Comparison of ENCODE assay signal across 35 cellular contexts in genomic region chr4:168415911-168416310, GRCh38.
DNase-seq lines count a peak whose midpoint lies in the region; ATAC-seq, FAIRE-seq and TF ChIP-seq lines count a peak whose summit lies in the region.
"Had no signal": no experiment of that assay in that cellular context is flagged by ENCODE, and none has a peak within 500 bp of the region (broad histone marks: within the 10 kb centered on the region; RNA-seq: fewer than 3 reads in every experiment).

No MANE protein-coding gene starts in this region.

- dilution Hi-C loops in endothelial cell of umbilical vein (cut with MboI; ENCODE audit: extremely low pct_ligation_motif_present, low sequenced_read_pairs): no loop called here

- no peak for ATAC-seq in GM19328 (IDR thresholded peaks at IDR 0.05; ENCODE audit: unreplicated experiment)
- ATAC-seq: A549; CD8-positive, alpha-beta T cell had no signal

- no peak overlapping the region for H2AK5ac ChIP-seq in mesenchymal stem cell (ENCODE audit: low read length, severe bottlenecking)

- no peak overlapping the region for H2BK12ac ChIP-seq in mesenchymal stem cell (ENCODE audit: low read length in 2 of 2)

- H4K8ac ChIP-seq in mesenchymal stem cell (ENCODE audit: low read length): peak overlapping the region; percentile 49

- peak overlapping the region; percentile 59 for H3K9ac ChIP-seq in endothelial cell of umbilical vein (replicated peaks; ENCODE audit: extremely low read depth, insufficient read depth, low read length)
- H3K9ac ChIP-seq in mesenchymal stem cell (ENCODE audit: low read length): no peak overlapping the region
- H3K9ac ChIP-seq: BLaER1; BLaER1 treated with 17β-estradiol and CSF1 and Interleukin-3, amounts not matched to agents 10 nM and 100 nM had no signal

- H2BK5ac ChIP-seq in mesenchymal stem cell (ENCODE audit: low read depth, low read length, poor library complexity, severe bottlenecking): no peak overlapping the region

- peak overlapping the region; percentile 4 for H2AFZ ChIP-seq in endothelial cell of umbilical vein (ENCODE audit: low read depth, low read length)
- H2AFZ ChIP-seq in mesenchymal stem cell (ENCODE audit: low read depth, low read length): no peak overlapping the region

- intact Hi-C loops in endothelial cell of umbilical vein (cut with micrococcal nuclease): no loop called here

- H4K20me1 ChIP-seq in endothelial cell of umbilical vein (replicated peaks; ENCODE audit: control insufficient read depth, extremely low read depth, insufficient read depth, low read length): no peaks in the 10 kb centered on the region
- H4K20me1 ChIP-seq: BLaER1; BLaER1 treated with 17β-estradiol and CSF1 and Interleukin-3, amounts not matched to agents 10 nM and 100 nM had no signal

- peak overlapping the region; percentile 78 for H3K4me2 ChIP-seq in endothelial cell of umbilical vein (ENCODE audit: insufficient read depth, low read length)
- H3K4me2 ChIP-seq in mesenchymal stem cell (ENCODE audit: low read length, poor library complexity, severe bottlenecking): no peak overlapping the region
- H3K4me2 ChIP-seq: A549; BLaER1; BLaER1 treated with 17β-estradiol and CSF1 and Interleukin-3, amounts not matched to agents 10 nM and 100 nM had no signal

- CTCF ChIA-PET in endothelial cell of umbilical vein (lab: Charles Lee): no interaction called here

- H3K4me1 ChIP-seq in endothelial cell of umbilical vein (ENCODE audit: control insufficient read depth, extremely low read depth, insufficient read depth, low read length) (peaks cover 14% of the 10 kb centered on the region), mesenchymal stem cell (ENCODE audit: control insufficient read depth, insufficient read depth, low read depth, low read length) (no peaks in the 10 kb centered on the region)
- H3K4me1 ChIP-seq: A549; BLaER1; BLaER1 treated with 17β-estradiol and CSF1 and Interleukin-3, amounts not matched to agents 10 nM and 100 nM; Caco-2 had no signal

- H3K36me3 ChIP-seq in endothelial cell of umbilical vein (ENCODE audit: control insufficient read depth in 2 of 2, extremely low read depth in 1 of 2, insufficient read depth in 2 of 2, low read length in 2 of 2) (peaks cover 9 to 20% of the 10 kb centered on the region in 2 experiments), mesenchymal stem cell (ENCODE audit: control insufficient read depth in 1 of 2, insufficient read depth in 2 of 2, low read depth in 1 of 2, low read length in 2 of 2) (peaks cover 14 to 99% of the 10 kb centered on the region in 2 experiments), H7 (replicated peaks; ENCODE audit: control insufficient read depth, insufficient read depth, low read length) (no peaks in the 10 kb centered on the region)
- H3K36me3 ChIP-seq: BE2C had no signal

- H3K9me3 ChIP-seq in endothelial cell of umbilical vein (replicated peaks; ENCODE audit: control insufficient read depth, insufficient read depth, low read length) (no peaks in the 10 kb centered on the region), mesenchymal stem cell (ENCODE audit: control insufficient read depth, low read length) (peaks cover 5% of the 10 kb centered on the region)
- H3K9me3 ChIP-seq: A549, BE2C, BLaER1, Caco-2 had no signal

- H3K27me3 ChIP-seq in endothelial cell of umbilical vein (ENCODE audit: control insufficient read depth in 2 of 2, insufficient read depth in 2 of 2, low read length in 2 of 2) (no peaks in the 10 kb centered on the region), mesenchymal stem cell (ENCODE audit: control insufficient read depth in 1 of 2, insufficient read depth in 1 of 2, low read length in 2 of 2) (no peaks in the 10 kb centered on the region), H7 (ENCODE audit: control insufficient read depth, insufficient read depth, low read length) (no peaks in the 10 kb centered on the region)
- H3K27me3 ChIP-seq: BE2C; BLaER1; BLaER1 treated with 17β-estradiol and CSF1 and Interleukin-3, amounts not matched to agents 10 nM and 100 nM had no signal

- no peak for TF ChIP-seq POLR2A in endothelial cell of umbilical vein (IDR thresholded peaks at IDR 0.05; ENCODE audit: low read depth, low read length)

- H3K27ac ChIP-seq in endothelial cell of umbilical vein (ENCODE audit: insufficient read depth, low read depth, low read length) (peak overlapping the region; percentile 67), mesenchymal stem cell (ENCODE audit: low read length, poor library complexity, severe bottlenecking) (no peak overlapping the region)
- H3K27ac ChIP-seq: 22Rv1; A549; BLaER1; BLaER1 treated with 17β-estradiol and CSF1 and Interleukin-3, amounts not matched to agents 10 nM and 100 nM; C4-2B had no signal

- H2BK120ac ChIP-seq in mesenchymal stem cell (ENCODE audit: low read depth, low read length): no peak overlapping the region

- no TSS peak for BruUV-seq in endothelial cell of umbilical vein (replicated peaks; lab: Mats Ljungman, UMichigan)

- H2BK15ac ChIP-seq in mesenchymal stem cell (ENCODE audit: low read depth, poor library complexity, severe bottlenecking): no peak overlapping the region

- DNase-seq in dermis blood vessel endothelial cell (peak; percentile 79), dermis microvascular lymphatic vessel endothelial cell (ENCODE audit: low read depth in 2 of 2) (peak; percentile 52 to 57), endothelial cell of umbilical vein (ENCODE audit: low read depth, low spot score) (peak; percentile 79), mesenchymal stem cell (no peak), H7 (no peak), T-helper 2 cell (no peak)
- no peak for DNase-seq in stimulated activated CD4-positive, alpha-beta T cell treated with anti-CD3 and anti-CD28 coated beads, Interleukin-4, amount 100 ng/mL, for 1 hour
- DNase-seq: 8988T; ACHN; AML-193; BE2C; C1 segment of cervical spinal cord; Caco-2; Calu3; CD4-positive, alpha-beta memory T cell; CD4-positive, alpha-beta T cell; CD4-positive, CD25-positive, alpha-beta regulatory T cell; CD8-positive, alpha-beta memory T cell; CD8-positive, alpha-beta T cell; COR-L47; DMS 273 treated with DMSO at 0.1 percent for 48 hours; DMS153; DMS53; DMS79; DMS79 treated with DMSO at 0.1 percent for 48 hours; DND-41; EL had no signal

- no peak overlapping the region for H3K4ac ChIP-seq in mesenchymal stem cell (ENCODE audit: low read depth in 1 of 2, low read length in 2 of 2)

- peak overlapping the region in 1 of 3 experiments; percentile 26 for H3K4me3 ChIP-seq in endothelial cell of umbilical vein (replicated peaks in 1 of 3; ENCODE audit: insufficient read depth in 1 of 3, low read depth in 1 of 3, low read length in 3 of 3)
- H3K4me3 ChIP-seq in mesenchymal stem cell (ENCODE audit: insufficient read depth in 1 of 2, low read depth in 1 of 2, low read length in 2 of 2): no peak overlapping the region
- H3K4me3 ChIP-seq in H7 (ENCODE audit: insufficient read depth, low read depth, low read length): no peak overlapping the region
- H3K4me3 ChIP-seq: A549; BLaER1; BLaER1 treated with 17β-estradiol and CSF1 and Interleukin-3, amounts not matched to agents 10 nM and 100 nM had no signal

- TF ChIP-seq CTCF in endothelial cell of umbilical vein (IDR thresholded peaks at IDR 0.05; ENCODE audit: extremely low read depth in 1 of 2, insufficient read depth in 1 of 2, low read depth in 1 of 2, low read length in 2 of 2): no peak

- POLR2A ChIA-PET in endothelial cell of umbilical vein (lab: Charles Lee): no interaction called here

- H3K18ac ChIP-seq in mesenchymal stem cell (ENCODE audit: low read depth in 1 of 2, low read length in 2 of 2): no peak overlapping the region

- no peaks in the 10 kb centered on the region for H3K79me1 ChIP-seq in mesenchymal stem cell (replicated peaks; ENCODE audit: low read length, poor library complexity, severe bottlenecking)

- H3K79me2 ChIP-seq in endothelial cell of umbilical vein (ENCODE audit: control insufficient read depth, insufficient read depth, low read length): no peaks in the 10 kb centered on the region

- no peak overlapping the region for H3K14ac ChIP-seq in mesenchymal stem cell (ENCODE audit: low read length in 2 of 2)

- 92% methylated on average over 5 of the region's 6 CpGs for WGBS in mesenchymal stem cell

- no peak overlapping the region for H3K23ac ChIP-seq in mesenchymal stem cell (ENCODE audit: low read length in 2 of 2)

- FAIRE-seq in endothelial cell of umbilical vein (lab: Jason Lieb, UNC): peak; percentile 48
- FAIRE-seq: A204.1, A549, D721Med had no signal

- no peaks in the 10 kb centered on the region for H3K9me1 ChIP-seq in endothelial cell of umbilical vein (replicated peaks; ENCODE audit: control insufficient read depth, extremely low read depth, insufficient read depth, low read length)

- H4K91ac ChIP-seq in mesenchymal stem cell (ENCODE audit: low read length): no peak overlapping the region

TF ChIP-seq in endothelial cell of umbilical vein, 7 proteins besides CTCF, POLR2A, EP300 and RAD21:
- TF ChIP-seq EZH2 (IDR thresholded peaks at IDR 0.05; ENCODE audit: borderline replicate concordance, low read depth, low read length, severe bottlenecking): no peak
- TF ChIP-seq MYC (IDR thresholded peaks at IDR 0.05; ENCODE audit: low read depth, low read length): no peak
- TF ChIP-seq GATA2 (IDR thresholded peaks at IDR 0.05; ENCODE audit: insufficient read depth, insufficient read length, low read depth, low read length): no peak
- no peak for TF ChIP-seq MAX (IDR thresholded peaks at IDR 0.05; ENCODE audit: insufficient read depth, insufficient read length)
- TF ChIP-seq POLR2AphosphoS5 (IDR thresholded peaks at IDR 0.05; ENCODE audit: insufficient read depth, low read depth, low read length): no peak
- TF ChIP-seq FOS (IDR thresholded peaks at IDR 0.05; ENCODE audit: borderline replicate concordance, insufficient read depth, low read length): no peak
- no peak for TF ChIP-seq JUN (IDR thresholded peaks at IDR 0.05; ENCODE audit: borderline replicate concordance, insufficient read depth, insufficient read length, low read depth)

Comparison
In these comparisons a context has a peak if more than half of its experiments do, and no peak if none do; other contexts are left out.
1. DNase-seq: peak in dermis blood vessel endothelial cell (single experiment), dermis microvascular lymphatic vessel endothelial cell (2 of 2) and endothelial cell of umbilical vein (single experiment); none in mesenchymal stem cell (single experiment), stimulated activated CD4-positive, alpha-beta T cell treated with anti-CD3 and anti-CD28 coated beads, Interleukin-4, amount 100 ng/mL, for 1 hour (single experiment), H7 (single experiment) and T-helper 2 cell (0 of 5).